ENCODE assay signal across 9 cellular contexts in genomic region chrX:119477812-119478232, GRCh38. TPM values are rescaled to one million over a fixed set of nuclear protein-coding genes. Genes with fewer than 3 reads are reported as not detected.
DNase-seq lines count a peak whose midpoint lies in the region; ATAC-seq and TF ChIP-seq lines count a peak whose summit lies in the region.
"Had no signal": no experiment of that assay in that cellular context is flagged by ENCODE, and none has a peak within 500 bp of the region (broad histone marks: within the 10 kb centered on the region; RNA-seq: fewer than 3 reads in every experiment).

No MANE protein-coding gene starts in this region.

- TF ChIP-seq CTCF in BJ (IDR thresholded peaks at IDR 0.05; ENCODE audit: insufficient read depth, low read depth, low read length), result no peak
- no peak for TF ChIP-seq CTCF in endothelial cell (IDR thresholded peaks at IDR 0.05; ENCODE audit: unreplicated experiment)

- H3K4me3 Mint-ChIP-seq in endothelial cell (ENCODE audit: unreplicated experiment), result no peak overlapping the region
- no peak overlapping the region for H3K4me3 Mint-ChIP-seq in stimulated activated effector memory CD8-positive, alpha-beta T cell treated with anti-CD3 and anti-CD28 coated beads, Interleukin-12 subunit alpha, Interleukin-12 subunit beta, amount 100 ng/mL, for 72 hours

- H3K36me3 Mint-ChIP-seq in endothelial cell (ENCODE audit: low read depth, unreplicated experiment), result no peaks in the 10 kb centered on the region
- peaks cover under 1% of the 10 kb centered on the region for H3K36me3 Mint-ChIP-seq in stimulated activated effector memory CD8-positive, alpha-beta T cell treated with anti-CD3 and anti-CD28 coated beads, Interleukin-12 subunit alpha, Interleukin-12 subunit beta, amount 100 ng/mL, for 72 hours

- peaks cover 30% of the 10 kb centered on the region for H3K4me1 ChIP-seq in mucosa of stomach (ENCODE audit: control insufficient read depth, insufficient read depth, low read length)

- ATAC-seq in stimulated activated effector memory CD8-positive, alpha-beta T cell treated with anti-CD3 and anti-CD28 coated beads, Interleukin-12 subunit alpha, Interleukin-12 subunit beta, amount 100 ng/mL, for 72 hours, result no peak
- no peak for ATAC-seq in HG03196 (IDR thresholded peaks at IDR 0.05; ENCODE audit: unreplicated experiment)

- POLR2A ChIA-PET in BJ (lab: Charles Lee), result no interaction called here

- no peaks in the 10 kb centered on the region for H3K36me3 ChIP-seq in BJ (ENCODE audit: control insufficient read depth, insufficient read depth, low read length)
- no peaks in the 10 kb centered on the region for H3K36me3 ChIP-seq in mucosa of stomach (ENCODE audit: control insufficient read depth, insufficient read depth, low read length)

- H3K27me3 Mint-ChIP-seq in endothelial cell (ENCODE audit: unreplicated experiment), result no peaks in the 10 kb centered on the region

- H3K27ac Mint-ChIP-seq in endothelial cell (ENCODE audit: unreplicated experiment), result no peak overlapping the region
- no peak overlapping the region for H3K27ac Mint-ChIP-seq in stimulated activated effector memory CD8-positive, alpha-beta T cell treated with anti-CD3 and anti-CD28 coated beads, Interleukin-12 subunit alpha, Interleukin-12 subunit beta, amount 100 ng/mL, for 72 hours

- H3K9ac ChIP-seq in mucosa of stomach (ENCODE audit: low read length), result peak overlapping the region; percentile 50

- no peaks in the 10 kb centered on the region for H3K9me3 Mint-ChIP-seq in endothelial cell (ENCODE audit: unreplicated experiment)
- no peaks in the 10 kb centered on the region for H3K9me3 Mint-ChIP-seq in stimulated activated effector memory CD8-positive, alpha-beta T cell treated with anti-CD3 and anti-CD28 coated beads, Interleukin-12 subunit alpha, Interleukin-12 subunit beta, amount 100 ng/mL, for 72 hours

- no peaks in the 10 kb centered on the region for H3K9me3 ChIP-seq in mucosa of stomach (ENCODE audit: control insufficient read depth, low read length)

- CTCF ChIA-PET in BJ (lab: Yijun Ruan, JAX), result interaction anchor here (0.5 to 2.5 kb wide), 5 partner anchors 9 to 128 kb away, joined by 3 to 8 read pairs (median 3); partner anchors contain the start of gene SLC25A5

- H3K4me1 Mint-ChIP-seq in endothelial cell (ENCODE audit: unreplicated experiment), result no peaks in the 10 kb centered on the region
- H3K4me1 Mint-ChIP-seq in stimulated activated effector memory CD8-positive, alpha-beta T cell treated with anti-CD3 and anti-CD28 coated beads, Interleukin-12 subunit alpha, Interleukin-12 subunit beta, amount 100 ng/mL, for 72 hours, result peaks cover 5% of the 10 kb centered on the region

- H3K27me3 ChIP-seq in BJ (ENCODE audit: control insufficient read depth, insufficient read depth, low read length) (no peaks in the 10 kb centered on the region), mucosa of stomach (ENCODE audit: control insufficient read depth, insufficient read depth, low read length) (no peaks in the 10 kb centered on the region)

- H3K4me3 ChIP-seq in BJ (ENCODE audit: low read depth, low read length) (no peak overlapping the region), mucosa of stomach (ENCODE audit: low read length) (no peak overlapping the region)

- peak; percentile 32 for DNase-seq in BJ (ENCODE audit: low read depth)
- peak; percentile 82 for DNase-seq in HuH-7 (ENCODE audit: low spot score)
- DNase-seq in dedifferentiated amniotic fluid mesenchymal stem cell (ENCODE audit: extremely low spot score), result peak; percentile 36
- no peak for DNase-seq in endothelial cell (ENCODE audit: low spot score)
- DNase-seq in stimulated activated effector memory CD8-positive, alpha-beta T cell treated with anti-CD3 and anti-CD28 coated beads, Interleukin-12 subunit alpha, Interleukin-12 subunit beta, amount 100 ng/mL, for 72 hours (ENCODE audit: low spot score in 2 of 2), result no peak
- DNase-seq in NCI-H187 treated with DMSO at 0.1 percent for 48 hours (lab: John Stamatoyannopoulos, UW), result no peak
- DNase-seq: mammary epithelial cell had no signal

RNA-seq across cellular contexts. Expression of gene SLC25A5, which starts 9.6 kb away (rescaled TPM):
- 218 and 292 TPM in 2 replicates for polyA plus RNA-seq in BJ (2011; rRNA removed)
- 212 and 252 TPM in 2 replicates for polyA minus RNA-seq in BJ (2011; rRNA and poly(A)+ RNA removed)
- 305 TPM for total RNA-seq in endothelial cell (ENCODE audit: unreplicated experiment)

Comparison
In these comparisons a context has a peak if more than half of its experiments do, and no peak if none do; other contexts are left out.
1. DNase-seq: peak in BJ (single experiment), HuH-7 (single experiment) and dedifferentiated amniotic fluid mesenchymal stem cell (single experiment); none in endothelial cell (single experiment), stimulated activated effector memory CD8-positive, alpha-beta T cell treated with anti-CD3 and anti-CD28 coated beads, Interleukin-12 subunit alpha, Interleukin-12 subunit beta, amount 100 ng/mL, for 72 hours (0 of 2) and NCI-H187 treated with DMSO at 0.1 percent for 48 hours (single experiment).